23 cellular contexts compared by ENCODE assay signal in the genomic region with DNA sequence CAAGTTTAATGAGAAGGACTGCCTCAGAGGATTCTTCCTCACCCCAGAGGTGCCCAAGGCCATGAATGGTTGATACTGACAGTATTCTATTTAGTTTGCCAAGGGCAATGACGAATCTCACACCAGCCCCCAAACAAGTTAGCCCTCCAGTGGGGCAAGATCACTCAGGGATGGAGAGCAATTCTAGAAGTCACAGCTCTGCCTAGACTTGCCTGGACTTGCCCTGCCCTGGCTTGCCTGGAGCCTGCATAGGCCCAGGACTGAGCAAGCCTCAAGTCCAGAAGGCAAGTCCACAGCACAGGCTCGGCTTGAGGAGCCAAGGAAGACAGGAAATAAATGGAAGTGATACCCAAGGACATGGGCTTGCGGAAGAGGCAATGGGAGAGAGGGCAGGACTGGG. TPM values are rescaled to one million over a fixed set of nuclear protein-coding genes. Genes with fewer than 3 reads are reported as not detected.
DNase-seq lines count a peak whose midpoint lies in the region; TF ChIP-seq lines count a peak whose summit lies in the region.
"Had no signal": no experiment of that assay in that cellular context is flagged by ENCODE, and none has a peak within 500 bp of the region (broad histone marks: within the 10 kb centered on the region; RNA-seq: fewer than 3 reads in every experiment).

No MANE protein-coding gene starts in this region.

- CTCF ChIA-PET in mammary epithelial cell (lab: Charles Lee; ENCODE audit: low non-redundant PET): no interaction called here

- H3K4me3 Mint-ChIP-seq in activated naive CD4-positive, alpha-beta T cell treated with anti-CD3 and anti-CD28 coated beads, Interleukin-2, amount 50 U/mL, for 24 hours: no peak overlapping the region
- no peak overlapping the region for H3K4me3 Mint-ChIP-seq in type B pancreatic cell
- H3K4me3 Mint-ChIP-seq: endodermal cell; natural killer cell treated with Interleukin-12 subunit alpha and Interleukin-12 subunit beta and Interleukin-15 and Interleukin-18, amount 100 ng/mL, for 72 hours; T-helper 17 cell had no signal

- no peak overlapping the region for H3K9ac ChIP-seq in mammary epithelial cell (ENCODE audit: insufficient read depth, low read length)

- DNase-seq in activated naive CD4-positive, alpha-beta T cell treated with anti-CD3 and anti-CD28 coated beads, Interleukin-2, amount 50 U/mL, for 16 hours: no peak
- peak; percentile 7 for DNase-seq in KBM-7
- peak; percentile 89 for DNase-seq in mammary epithelial cell
- no peak for DNase-seq in type B pancreatic cell (ENCODE audit: extremely low spot score, unreplicated experiment)
- DNase-seq in spleen: no peak
- no peak for DNase-seq in globus pallidus (ENCODE audit: low spot score)
- DNase-seq in T-helper 9 cell: no peak
- DNase-seq: activated CD4-positive, CD25-positive, alpha-beta regulatory T cell treated with anti-CD3 and anti-CD28 coated beads, Interleukin-2, amount 50 U/mL, for 72 hours; activated effector memory CD4-positive, alpha-beta T cell treated with Interleukin-2 at 50 U/mL for 16 hours; aorta; Caco-2; endodermal cell; Kasumi-1; mesendoderm; NCI-H1436 treated with DMSO at 0.1 percent for 48 hours; PC-3; T-helper 17 cell; uterus had no signal

- H3K4me3 ChIP-seq in mammary epithelial cell (replicated peaks in 1 of 3; ENCODE audit: insufficient read depth in 1 of 3, low read depth in 2 of 3, low read length in 3 of 3) (no peak overlapping the region), spleen (no peak overlapping the region)
- H3K4me3 ChIP-seq: SJCRH30, uterus had no signal

- no peaks in the 10 kb centered on the region for H3K27me3 Mint-ChIP-seq in activated naive CD4-positive, alpha-beta T cell treated with anti-CD3 and anti-CD28 coated beads, Interleukin-2, amount 50 U/mL, for 24 hours
- H3K27me3 Mint-ChIP-seq in type B pancreatic cell: no peaks in the 10 kb centered on the region

- H3K79me2 ChIP-seq in mammary epithelial cell (ENCODE audit: insufficient read depth, low read length): no peaks in the 10 kb centered on the region

- no peak for TF ChIP-seq POLR2A in spleen (IDR thresholded peaks at IDR 0.05)

- H3K4me1 ChIP-seq in mammary epithelial cell (ENCODE audit: insufficient read depth, low read length) (peaks cover 13% of the 10 kb centered on the region), spleen (no peaks in the 10 kb centered on the region)
- H3K4me1 ChIP-seq: Caco-2, uterus had no signal

- dilution Hi-C loops in mammary epithelial cell (cut with HindIII; ENCODE audit: low sequenced_read_pairs): loop anchor here (5.0 kb wide), 1 partner anchor 56 kb away; the partner anchor contains the start of gene RNASEL

- no peaks in the 10 kb centered on the region for H3K27me3 ChIP-seq in mammary epithelial cell (ENCODE audit: insufficient read depth, low read length)
- no peaks in the 10 kb centered on the region for H3K27me3 ChIP-seq in spleen (replicated peaks in 1 of 7)
- H3K27me3 ChIP-seq: SJCRH30, uterus had no signal

- 27% methylated on average over 3 of the region's 3 CpGs for WGBS in mammary epithelial cell (ENCODE audit: low coverage, missing lambda C conversion rate)
- WGBS in spleen, 5 donors: 82 to 88% (median 82%) methylated on average over 3 of the region's 3 CpGs

- H3K36me3 ChIP-seq in mammary epithelial cell (ENCODE audit: insufficient read depth, low read length): no peaks in the 10 kb centered on the region
- H3K36me3 ChIP-seq in spleen: no peaks in the 10 kb centered on the region
- H3K36me3 ChIP-seq: SJCRH30, uterus had no signal

- no TSS peak for BruUV-seq in mammary epithelial cell (replicated peaks; lab: Mats Ljungman, UMichigan)

- H4K20me1 ChIP-seq in mammary epithelial cell (ENCODE audit: insufficient read depth, low read length): no peaks in the 10 kb centered on the region

- peak overlapping the region; percentile 89 for H2AFZ ChIP-seq in mammary epithelial cell (ENCODE audit: low read depth, low read length)

- TF ChIP-seq CTCF in mammary epithelial cell (conservative IDR thresholded peaks at IDR 0.05 in 1 of 2, IDR thresholded peaks at IDR 0.05 in 1 of 2; ENCODE audit: extremely low read depth in 1 of 2, insufficient read depth in 1 of 2, low read depth in 1 of 2, low read length in 2 of 2): no peak
- TF ChIP-seq CTCF in type B pancreatic cell (conservative IDR thresholded peaks at IDR 0.05): no peak
- TF ChIP-seq CTCF in spleen (IDR thresholded peaks at IDR 0.05 in 8 of 11, conservative IDR thresholded peaks at IDR 0.05 in 3 of 11): no peak

- H3K4me1 Mint-ChIP-seq in activated naive CD4-positive, alpha-beta T cell treated with anti-CD3 and anti-CD28 coated beads, Interleukin-2, amount 50 U/mL, for 24 hours: no peaks in the 10 kb centered on the region
- peaks cover 6% of the 10 kb centered on the region for H3K4me1 Mint-ChIP-seq in type B pancreatic cell (ENCODE audit: unreplicated experiment)

- intact Hi-C loops in mammary epithelial cell (cut with micrococcal nuclease) (no loop called here), spleen (cut with DNase I; ENCODE audit: low total_unique reads) (no loop called here)

- no peaks in the 10 kb centered on the region for H3K36me3 Mint-ChIP-seq in activated naive CD4-positive, alpha-beta T cell treated with anti-CD3 and anti-CD28 coated beads, Interleukin-2, amount 50 U/mL, for 24 hours
- H3K36me3 Mint-ChIP-seq in type B pancreatic cell: no peaks in the 10 kb centered on the region
- H3K36me3 Mint-ChIP-seq: natural killer cell treated with Interleukin-12 subunit alpha and Interleukin-12 subunit beta and Interleukin-15 and Interleukin-18, amount 100 ng/mL, for 72 hours had no signal

- H3K27ac ChIP-seq in mammary epithelial cell (ENCODE audit: insufficient read depth, low read depth, low read length) (peak overlapping the region; percentile 19), spleen (no peak overlapping the region)
- H3K27ac ChIP-seq: SJCRH30, uterus had no signal

- H3K4me2 ChIP-seq in mammary epithelial cell (ENCODE audit: insufficient read depth, low read depth, low read length): peak overlapping the region; percentile 25

- in situ Hi-C loops in KBM-7 (cut with MboI; ENCODE audit: low pct_unique_long_range_greater_than_20kb, low sequenced_read_pairs): no loop called here
- in situ Hi-C loops in mammary epithelial cell (cut with MboI; ENCODE audit: low sequenced_read_pairs in 2 of 2): no loop called here

- H3K9me3 ChIP-seq in mammary epithelial cell (replicated peaks; ENCODE audit: insufficient read depth, low read length): no peaks in the 10 kb centered on the region
- H3K9me3 ChIP-seq in spleen: no peaks in the 10 kb centered on the region
- H3K9me3 ChIP-seq: Caco-2, SJCRH30, uterus had no signal

- peak overlapping the region; percentile 65 for H3K27ac Mint-ChIP-seq in activated naive CD4-positive, alpha-beta T cell treated with anti-CD3 and anti-CD28 coated beads, Interleukin-2, amount 50 U/mL, for 24 hours
- H3K27ac Mint-ChIP-seq in type B pancreatic cell: peak overlapping the region; percentile 58
- H3K27ac Mint-ChIP-seq: endodermal cell, T-helper 17 cell had no signal

- H3K9me3 Mint-ChIP-seq in activated naive CD4-positive, alpha-beta T cell treated with anti-CD3 and anti-CD28 coated beads, Interleukin-2, amount 50 U/mL, for 24 hours: no peaks in the 10 kb centered on the region
- peaks cover 3% of the 10 kb centered on the region for H3K9me3 Mint-ChIP-seq in type B pancreatic cell
- H3K9me3 Mint-ChIP-seq: endodermal cell; natural killer cell treated with Interleukin-12 subunit alpha and Interleukin-12 subunit beta and Interleukin-15 and Interleukin-18, amount 100 ng/mL, for 72 hours had no signal

RNA-seq across cellular contexts. Expression of gene RGS16, which starts 39.5 kb away (rescaled TPM):
- under 1 TPM; 0.33 to 0.52 TPM for total RNA-seq in mammary epithelial cell
- polyA plus RNA-seq in mammary epithelial cell: 0.80 TPM
- 3.0 TPM for polyA minus RNA-seq in mammary epithelial cell
- total RNA-seq in type B pancreatic cell (ENCODE audit: low replicate concordance): 9.7 and 14.6 TPM in 2 replicates
- total RNA-seq in spleen: 10 to 100 TPM in 3 of 7 donors, 1 to 10 TPM in 4; 2.6 to 24.2 (median 4.6) TPM
- 1 to 10 TPM; 2.6 to 4.1 (median 3.0) TPM for polyA plus RNA-seq in spleen
- total RNA-seq: HT1080 had no signal

RNA-seq across cellular contexts. Expression of gene RGS8, which starts 40.7 kb away (rescaled TPM):
- total RNA-seq in mammary epithelial cell (not detected), type B pancreatic cell (ENCODE audit: low replicate concordance) (0.33 and 1.1 TPM in 2 replicates), spleen (under 1 TPM in 1 of 7 donors, not detected in 6; 0.11 TPM)
- polyA plus RNA-seq in mammary epithelial cell (not detected), spleen (under 1 TPM in 1 of 3 donors, not detected in 2; 0.09 TPM)
- polyA minus RNA-seq in mammary epithelial cell: not detected
- total RNA-seq: Caco-2; natural killer cell treated with Interleukin-12 subunit alpha and Interleukin-12 subunit beta and Interleukin-15 and Interleukin-18, amount 100 ng/mL, for 72 hours; NCI-H460; PC-3; T-helper 17 cell; uterus had no signal
- polyA plus RNA-seq: aorta had no signal

RNA-seq across cellular contexts. Expression of gene RNASEL, which starts 54.6 kb away (rescaled TPM):
- total RNA-seq in mammary epithelial cell (1 to 10 TPM; 3.0 to 3.5 TPM), type B pancreatic cell (ENCODE audit: low replicate concordance) (4.2 and 5.0 TPM in 2 replicates), spleen (10 to 100 TPM; 12.7 to 18.1 (median 16.4) TPM)
- polyA plus RNA-seq in mammary epithelial cell (3.0 TPM), spleen (1 to 10 TPM; 5.0 to 7.1 (median 5.5) TPM)
- polyA minus RNA-seq in mammary epithelial cell: 2.2 TPM

Comparison
In these comparisons a context has a peak if more than half of its experiments do, and no peak if none do; other contexts are left out.
1. DNase-seq: peak in KBM-7 (single experiment) and mammary epithelial cell (single experiment); none in activated naive CD4-positive, alpha-beta T cell treated with anti-CD3 and anti-CD28 coated beads, Interleukin-2, amount 50 U/mL, for 16 hours (single experiment), type B pancreatic cell (single experiment), spleen (single experiment), globus pallidus (single experiment) and T-helper 9 cell (single experiment).